In genomic region chr12:108955225-108955835, GRCh38 we compare ENCODE assay signal across 9 cellular contexts.
DNase-seq lines count a peak whose midpoint lies in the region; ATAC-seq and TF ChIP-seq lines count a peak whose summit lies in the region.
"Had no signal": no experiment of that assay in that cellular context is flagged by ENCODE, and none has a peak within 500 bp of the region (broad histone marks: within the 10 kb centered on the region; RNA-seq: fewer than 3 reads in every experiment).

No MANE protein-coding gene starts in this region.

- intact Hi-C loops in prostate gland (cut with DNase I) = loop anchor here (10.0 kb wide), 1 partner anchor 291 kb away; no protein-coding TSS in a partner anchor
- intact Hi-C loops in CD4-positive, alpha-beta memory T cell (cut with micrococcal nuclease) = loop anchor here (10.0 kb wide), 1 partner anchor 1041 kb away; no protein-coding TSS in a partner anchor

- H3K4me3 ChIP-seq in HEK293 (ENCODE audit: low read depth, low read length) (no peak overlapping the region), cardiac fibroblast (replicated peaks in 1 of 2; ENCODE audit: low read depth in 2 of 2, low read length in 2 of 2) (no peak overlapping the region), prostate gland (no peak overlapping the region)
- no peak overlapping the region for H3K4me3 ChIP-seq in CD4-positive, alpha-beta memory T cell (ENCODE audit: low read length in 2 of 2)

- H3K27ac ChIP-seq in HEK293 (ENCODE audit: extremely low read depth, low read depth, low read length) (no peak overlapping the region), prostate gland (no peak overlapping the region)
- H3K27ac ChIP-seq in CD4-positive, alpha-beta memory T cell (ENCODE audit: low read depth, low read length) = no peak overlapping the region

- no peaks in the 10 kb centered on the region for H3K27me3 ChIP-seq in prostate gland (replicated peaks; ENCODE audit: insufficient read depth)
- no peaks in the 10 kb centered on the region for H3K27me3 ChIP-seq in CD4-positive, alpha-beta memory T cell (ENCODE audit: insufficient read depth, low read length)

- peak; percentile 90 for DNase-seq in NCI-H510A (lab: John Stamatoyannopoulos, UW)
- peak; percentile 29 to 39 for DNase-seq in cardiac fibroblast (ENCODE audit: low read depth in 2 of 2)
- peak; percentile 39 for DNase-seq in prostate gland (ENCODE audit: low spot score)
- no peak for DNase-seq in pons (ENCODE audit: low spot score)
- DNase-seq in activated T-cell treated with anti-CD3 and anti-CD28 coated beads, Interleukin-2, amount 50 U/mL, for 4 hours = no peak
- no peak for DNase-seq in CD4-positive, alpha-beta memory T cell
- DNase-seq: activated naive CD4-positive, alpha-beta T cell treated with Interleukin-2 at 50 U/mL for 16 hours had no signal

- no peaks in the 10 kb centered on the region for H3K36me3 Mint-ChIP-seq in activated T-cell treated with anti-CD3 and anti-CD28 coated beads, Interleukin-2, amount 50 U/mL, for 4 hours (ENCODE audit: insufficient read depth)
- H3K36me3 Mint-ChIP-seq in CD4-positive, alpha-beta memory T cell = no peaks in the 10 kb centered on the region

- H3K36me3 ChIP-seq in HEK293 (ENCODE audit: control insufficient read depth in 2 of 2, insufficient read depth in 1 of 2, low read length in 2 of 2) = no peaks in the 10 kb centered on the region
- H3K36me3 ChIP-seq in prostate gland = no peaks in the 10 kb centered on the region
- no peaks in the 10 kb centered on the region for H3K36me3 ChIP-seq in CD4-positive, alpha-beta memory T cell (ENCODE audit: insufficient read depth, low read length)

- TF ChIP-seq CTCF in HEK293 (tag by site-specific recombination; IDR thresholded peaks at IDR 0.05) (no peak), cardiac fibroblast (IDR thresholded peaks at IDR 0.05; ENCODE audit: low read depth, low read length) (no peak), prostate gland (IDR thresholded peaks at IDR 0.05) (no peak)

- no peak for TF ChIP-seq POLR2A in prostate gland (IDR thresholded peaks at IDR 0.05)

- ATAC-seq in activated CD4-positive, CD25-positive, alpha-beta regulatory T cell treated with anti-CD3 and anti-CD28 coated beads, Interleukin-2, amount 50 U/mL, for 24 hours = no peak
- no peak for ATAC-seq in activated T-cell treated with anti-CD3 and anti-CD28 coated beads, Interleukin-2, amount 50 U/mL, for 4 hours

- WGBS in prostate gland = 26% methylated on average over 6 of the region's 6 CpGs

- peaks cover 2% of the 10 kb centered on the region for H3K4me1 Mint-ChIP-seq in activated T-cell treated with anti-CD3 and anti-CD28 coated beads, Interleukin-2, amount 50 U/mL, for 4 hours (ENCODE audit: low read depth)
- H3K4me1 Mint-ChIP-seq in CD4-positive, alpha-beta memory T cell = peaks cover 0 to 5% (median 1%) of the 10 kb centered on the region in 4 donors

- H3K9me3 ChIP-seq in HEK293 (ENCODE audit: control insufficient read depth, insufficient read depth, low read depth, low read length) (no peaks in the 10 kb centered on the region), prostate gland (no peaks in the 10 kb centered on the region)
- no peaks in the 10 kb centered on the region for H3K9me3 ChIP-seq in CD4-positive, alpha-beta memory T cell (ENCODE audit: control insufficient read depth in 1 of 2, low read length in 2 of 2)

- POLR2A ChIA-PET in HEK293 (lab: Yijun Ruan, JAX) = interaction anchor here (0.8 to 1.3 kb wide), 3 partner anchors 10 to 122 kb away, joined by 3 to 5 read pairs (median 3); partner anchors contain the start of gene USP30
- POLR2A ChIA-PET in CD4-positive, alpha-beta memory T cell (lab: Charles Lee; ENCODE audit: partially characterized antibody) = no interaction called here

- no peak overlapping the region for H3K4me3 Mint-ChIP-seq in activated T-cell treated with anti-CD3 and anti-CD28 coated beads, Interleukin-2, amount 50 U/mL, for 4 hours
- H3K4me3 Mint-ChIP-seq in CD4-positive, alpha-beta memory T cell = no peak overlapping the region

- no peaks in the 10 kb centered on the region for H3K9me3 Mint-ChIP-seq in activated T-cell treated with anti-CD3 and anti-CD28 coated beads, Interleukin-2, amount 50 U/mL, for 4 hours
- no peaks in the 10 kb centered on the region for H3K9me3 Mint-ChIP-seq in CD4-positive, alpha-beta memory T cell

- 0 out of 2 replicates have a peak, but pooled peaks cover 6% of the 10 kb centered on the region for H3K4me1 ChIP-seq in HEK293 (ENCODE audit: control insufficient read depth, insufficient read depth, low read length)
- no peaks in the 10 kb centered on the region for H3K4me1 ChIP-seq in prostate gland (replicated peaks)
- H3K4me1 ChIP-seq in CD4-positive, alpha-beta memory T cell (ENCODE audit: insufficient read depth, low read length) = peaks cover 7% of the 10 kb centered on the region

- no peak overlapping the region for H3K27ac Mint-ChIP-seq in CD4-positive, alpha-beta memory T cell

- H3K27me3 Mint-ChIP-seq in activated T-cell treated with anti-CD3 and anti-CD28 coated beads, Interleukin-2, amount 50 U/mL, for 4 hours (ENCODE audit: low read depth) = peaks cover 17% of the 10 kb centered on the region
- peaks cover 6 to 17% of the 10 kb centered on the region in 2 donors for H3K27me3 Mint-ChIP-seq in CD4-positive, alpha-beta memory T cell

- CTCF ChIA-PET in HEK293 (lab: Yijun Ruan, JAX) = interaction anchor here (0.8 to 0.9 kb wide), 2 partner anchors 11 to 151 kb away, joined by 3 read pairs; no protein-coding TSS in a partner anchor
- CTCF ChIA-PET in CD4-positive, alpha-beta memory T cell (lab: Charles Lee; ENCODE audit: partially characterized antibody) = interaction anchor here (2.6 kb wide), 1 partner anchor 11 kb away, joined by 8 read pairs; no protein-coding TSS in a partner anchor

TF ChIP-seq in HEK293, 187 proteins besides CTCF, POLR2A, EP300 and RAD21 (continues in another document):
- TF ChIP-seq ZBTB7A (tag by site-specific recombination; IDR thresholded peaks at IDR 0.05; ENCODE audit: low read depth) = no peak
- no peak for TF ChIP-seq ZNF596 (tag by site-specific recombination; IDR thresholded peaks at IDR 0.05)
- TF ChIP-seq PRDM2 (tag by site-specific recombination; IDR thresholded peaks at IDR 0.05; ENCODE audit: borderline replicate concordance) = no peak
- peak; percentile 11; the same call in 1 of the 2 replicates for TF ChIP-seq ZNF660 (tag by site-specific recombination; IDR thresholded peaks at IDR 0.05)
- TF ChIP-seq ZNF350 (tag by site-specific recombination; IDR thresholded peaks at IDR 0.05) = no peak
- no peak for TF ChIP-seq ZNF148 (tag by site-specific recombination; IDR thresholded peaks at IDR 0.05; ENCODE audit: borderline replicate concordance)

Comparison
In these comparisons a context has a peak if more than half of its experiments do, and no peak if none do; other contexts are left out.
1. DNase-seq: peak in NCI-H510A (single experiment), cardiac fibroblast (2 of 2) and prostate gland (single experiment); none in pons (single experiment), activated T-cell treated with anti-CD3 and anti-CD28 coated beads, Interleukin-2, amount 50 U/mL, for 4 hours (single experiment) and CD4-positive, alpha-beta memory T cell (0 of 5).